10 cellular contexts compared by ENCODE assay signal in genomic region chr2:10658041-10658913, GRCh38. TPM values are rescaled to one million over a fixed set of nuclear protein-coding genes. Genes with fewer than 3 reads are reported as not detected.
DNase-seq lines count a peak whose midpoint lies in the region; ATAC-seq, FAIRE-seq and TF ChIP-seq lines count a peak whose summit lies in the region.
"Had no signal": no experiment of that assay in that cellular context is flagged by ENCODE, and none has a peak within 500 bp of the region (broad histone marks: within the 10 kb centered on the region; RNA-seq: fewer than 3 reads in every experiment).

No MANE protein-coding gene starts in this region.

- H3K9ac ChIP-seq in KMS-11: no peak overlapping the region

- H3K27ac ChIP-seq in KMS-11: peak overlapping the region; percentile 73
- H3K27ac ChIP-seq in right cardiac atrium (ENCODE audit: low read length): no peak overlapping the region

- H3K27me3 ChIP-seq in KMS-11 (ENCODE audit: insufficient read depth, low read depth) (no peaks in the 10 kb centered on the region), right cardiac atrium (ENCODE audit: control insufficient read depth, insufficient read depth) (no peaks in the 10 kb centered on the region)

- intact Hi-C loops in right cardiac atrium (cut with DNase I): no loop called here

- H3K4me3 ChIP-seq in KMS-11 (IDR thresholded peaks at IDR 0.05; ENCODE audit: insufficient read depth, low read depth, low read length): no peak overlapping the region
- H3K4me3 ChIP-seq in right cardiac atrium (ENCODE audit: low read length): no peak overlapping the region

- no peak overlapping the region for H2AFZ ChIP-seq in KMS-11 (ENCODE audit: low read depth)

- 0 out of 2 replicates have a peak, but pooled peaks cover 5% of the 10 kb centered on the region for H3K36me3 ChIP-seq in KMS-11 (ENCODE audit: insufficient read depth)

- no peaks in the 10 kb centered on the region for H3K79me2 ChIP-seq in KMS-11 (ENCODE audit: insufficient read depth, low read depth)

- peaks cover 14% of the 10 kb centered on the region; the same call in 1 of the 2 replicates for H4K20me1 ChIP-seq in KMS-11 (ENCODE audit: insufficient read depth)

- 92% methylated on average over 5 of the region's 5 CpGs for WGBS in right cardiac atrium

- H3K4me1 ChIP-seq in KMS-11 (ENCODE audit: low read depth, poor library complexity, severe bottlenecking): peaks cover 61% of the 10 kb centered on the region
- H3K4me1 ChIP-seq in right cardiac atrium (ENCODE audit: control insufficient read depth, insufficient read depth, low read length): no peaks in the 10 kb centered on the region

- peak; percentile 51 for DNase-seq in D721Med (ENCODE audit: insufficient read length, low spot score)
- peak; percentile 88 for DNase-seq in amniotic epithelial cell (ENCODE audit: low read depth)
- peak; percentile 93 for DNase-seq in kidney tubule cell (ENCODE audit: low spot score)
- DNase-seq in NCI-H1436 treated with DMSO at 0.1 percent for 48 hours (lab: John Stamatoyannopoulos, UW): no peak
- DNase-seq in right cardiac atrium: no peak
- DNase-seq in islet precursor cell: no peak
- DNase-seq: activated CD8-positive, alpha-beta memory T cell treated with anti-CD3 and anti-CD28 coated beads, Interleukin-2, amount 10 ng/mL, durations not matched to agents 7 days and 5 days; stimulated activated naive CD4-positive, alpha-beta T cell had no signal

- FAIRE-seq in D721Med (lab: Jason Lieb, UNC): peak; percentile 93

- TF ChIP-seq CTCF in D721Med (IDR thresholded peaks at IDR 0.05; ENCODE audit: insufficient read depth, missing control alignments) (no peak), KMS-11 (conservative IDR thresholded peaks at IDR 0.05; ENCODE audit: low read depth, low read length) (no peak)

- peak overlapping the region; percentile 45 for H3K4me2 ChIP-seq in KMS-11

- ATAC-seq in GM21390 (IDR thresholded peaks at IDR 0.05; ENCODE audit: unreplicated experiment): no peak
- ATAC-seq in right cardiac atrium: no peak
- ATAC-seq: activated CD8-positive, alpha-beta memory T cell treated with anti-CD3 and anti-CD28 coated beads, Interleukin-2, amount 10 ng/mL, durations not matched to agents 7 days and 5 days had no signal

- no peaks in the 10 kb centered on the region for H3K9me3 ChIP-seq in right cardiac atrium (ENCODE audit: control insufficient read depth, low read length)

RNA-seq across cellular contexts. Expression of gene NOL10, which starts 31.5 kb away (rescaled TPM):
- total RNA-seq in right cardiac atrium: 10 to 100 TPM; 17.1 to 17.9 (median 17.7) TPM
- polyA plus RNA-seq in right cardiac atrium: 9.6 TPM

Comparison
In these comparisons a context has a peak if more than half of its experiments do, and no peak if none do; other contexts are left out.
1. DNase-seq: peak in D721Med (single experiment), amniotic epithelial cell (single experiment) and kidney tubule cell (single experiment); none in NCI-H1436 treated with DMSO at 0.1 percent for 48 hours (single experiment), right cardiac atrium (0 of 3) and islet precursor cell (single experiment).